In the genomic region with DNA sequence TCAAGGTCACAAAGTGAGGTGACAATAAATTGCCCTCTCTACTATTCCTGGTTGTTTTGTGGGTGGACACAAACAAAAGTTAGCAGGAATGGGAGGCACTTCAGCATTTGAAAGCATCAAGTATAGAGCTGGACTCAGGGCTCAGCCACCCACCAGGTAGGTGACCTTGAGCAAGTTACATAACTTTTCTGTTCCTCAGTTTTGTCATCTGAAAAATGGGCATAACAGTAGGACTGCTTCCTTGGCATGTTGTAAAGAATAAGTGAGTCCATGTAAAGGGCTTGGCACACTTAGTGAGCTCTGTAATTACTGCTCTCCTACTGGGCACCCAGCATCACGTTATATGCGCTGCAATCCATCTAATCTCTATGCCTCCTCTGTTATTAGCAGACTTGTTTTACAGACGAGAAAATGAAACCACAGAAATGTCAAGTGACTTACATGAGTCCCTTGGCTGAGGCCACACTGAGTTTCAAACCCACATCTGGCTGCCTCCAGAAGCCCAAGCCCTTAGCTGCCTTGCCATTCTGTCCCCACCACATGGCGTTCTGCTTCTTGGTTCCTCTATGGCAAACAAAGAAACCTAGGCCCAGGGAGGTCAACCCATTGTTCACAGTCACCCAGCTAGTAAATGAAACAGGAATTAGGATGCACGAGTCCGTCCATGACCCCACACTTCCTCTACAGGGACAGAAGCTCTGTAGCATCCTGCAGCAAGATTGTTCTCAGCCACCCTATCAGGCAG, we compare ENCODE assay signal across 10 cellular contexts.
DNase-seq lines count a peak whose midpoint lies in the region; ATAC-seq and TF ChIP-seq lines count a peak whose summit lies in the region.
"Had no signal": no experiment of that assay in that cellular context is flagged by ENCODE, and none has a peak within 500 bp of the region (broad histone marks: within the 10 kb centered on the region; RNA-seq: fewer than 3 reads in every experiment).

No MANE protein-coding gene starts in this region.

- H3K9me3 ChIP-seq in neutrophil: no peaks in the 10 kb centered on the region

- CTCF ChIA-PET in RWPE1 (lab: Yijun Ruan, JAX): interaction anchor here (0.5 kb wide), 1 partner anchor 1851 kb away, joined by 9 read pairs; no protein-coding TSS in a partner anchor
- CTCF ChIA-PET in activated CD4-positive, alpha-beta memory T cell treated with anti-CD3 and anti-CD28 coated beads, Interleukin-2, amount 10 ng/mL, durations not matched to agents 7 days and 5 days (lab: Charles Lee): no interaction called here

- H3K36me3 ChIP-seq in neutrophil: no peaks in the 10 kb centered on the region

- H3K27ac ChIP-seq in neutrophil: peak overlapping the region; percentile 59
- no peak overlapping the region for H3K27ac ChIP-seq in RWPE1

- H3K4me3 Mint-ChIP-seq in IgD-negative memory B cell: peak overlapping the region in 1 of 4 donors; percentile 14
- H3K4me3 Mint-ChIP-seq in activated CD4-positive, alpha-beta memory T cell treated with anti-CD3 and anti-CD28 coated beads, Interleukin-2, amount 10 ng/mL, durations not matched to agents 7 days and 5 days: no peak overlapping the region
- H3K4me3 Mint-ChIP-seq in activated T-cell treated with anti-CD3 and anti-CD28 coated beads, Interleukin-2, amount 50 U/mL, for 72 hours: no peak overlapping the region

- H3K4me1 ChIP-seq in neutrophil (ENCODE audit: control insufficient read depth in 1 of 2, insufficient read depth in 1 of 2, low read depth in 1 of 2, low read length in 1 of 2): peaks cover 0 to 23% of the 10 kb centered on the region in 2 experiments

- H3K9me3 Mint-ChIP-seq in IgD-negative memory B cell: peaks cover 0 to 4% (median 0%) of the 10 kb centered on the region in 3 donors
- no peaks in the 10 kb centered on the region for H3K9me3 Mint-ChIP-seq in activated CD4-positive, alpha-beta memory T cell treated with anti-CD3 and anti-CD28 coated beads, Interleukin-2, amount 10 ng/mL, durations not matched to agents 7 days and 5 days
- no peaks in the 10 kb centered on the region for H3K9me3 Mint-ChIP-seq in activated T-cell treated with anti-CD3 and anti-CD28 coated beads, Interleukin-2, amount 50 U/mL, for 72 hours

- TF ChIP-seq CTCF in neutrophil (IDR thresholded peaks at IDR 0.05) (no peak), RWPE1 (conservative IDR thresholded peaks at IDR 0.05; ENCODE audit: low read depth) (no peak)

- H3K27me3 ChIP-seq in neutrophil: peaks cover 31% of the 10 kb centered on the region

- peaks cover 0 to 9% (median 4%) of the 10 kb centered on the region in 3 donors for H3K4me1 Mint-ChIP-seq in IgD-negative memory B cell
- H3K4me1 Mint-ChIP-seq in activated CD4-positive, alpha-beta memory T cell treated with anti-CD3 and anti-CD28 coated beads, Interleukin-2, amount 10 ng/mL, durations not matched to agents 7 days and 5 days: peaks cover 19% of the 10 kb centered on the region
- peaks cover 28% of the 10 kb centered on the region for H3K4me1 Mint-ChIP-seq in activated T-cell treated with anti-CD3 and anti-CD28 coated beads, Interleukin-2, amount 50 U/mL, for 72 hours (ENCODE audit: low read depth)

- H3K27ac Mint-ChIP-seq in IgD-negative memory B cell: peak overlapping the region in 2 of 3 donors; percentile 6 to 58
- H3K27ac Mint-ChIP-seq in activated CD4-positive, alpha-beta memory T cell treated with anti-CD3 and anti-CD28 coated beads, Interleukin-2, amount 10 ng/mL, durations not matched to agents 7 days and 5 days: no peak overlapping the region
- H3K27ac Mint-ChIP-seq in activated T-cell treated with anti-CD3 and anti-CD28 coated beads, Interleukin-2, amount 50 U/mL, for 72 hours: no peak overlapping the region

- POLR2A ChIA-PET in RWPE1 (lab: Yijun Ruan, JAX; ENCODE audit: low non-redundant PET): no interaction called here
- POLR2A ChIA-PET in activated CD4-positive, alpha-beta memory T cell treated with anti-CD3 and anti-CD28 coated beads, Interleukin-2, amount 10 ng/mL, durations not matched to agents 7 days and 5 days (lab: Charles Lee): no interaction called here

- H3K4me3 ChIP-seq in neutrophil (ENCODE audit: low read depth in 1 of 2, low read length in 1 of 2): no peak overlapping the region

- no peaks in the 10 kb centered on the region for H3K36me3 Mint-ChIP-seq in IgD-negative memory B cell
- H3K36me3 Mint-ChIP-seq in activated CD4-positive, alpha-beta memory T cell treated with anti-CD3 and anti-CD28 coated beads, Interleukin-2, amount 10 ng/mL, durations not matched to agents 7 days and 5 days (ENCODE audit: low read depth): no peaks in the 10 kb centered on the region
- H3K36me3 Mint-ChIP-seq in activated T-cell treated with anti-CD3 and anti-CD28 coated beads, Interleukin-2, amount 50 U/mL, for 72 hours (ENCODE audit: insufficient read depth in 2 of 2): no peaks in the 10 kb centered on the region

- DNase-seq in RWPE1 (ENCODE audit: low spot score) (no peak), kidney glomerular epithelial cell (lab: John Stamatoyannopoulos, UW) (no peak)
- DNase-seq in activated CD4-positive, alpha-beta memory T cell treated with anti-CD3 and anti-CD28 coated beads, Interleukin-2, amount 10 ng/mL, durations not matched to agents 7 days and 5 days: no peak
- DNase-seq in activated T-cell treated with anti-CD3 and anti-CD28 coated beads, Interleukin-2, amount 50 U/mL, for 72 hours: no peak
- DNase-seq: activated CD4-positive, CD25-positive, alpha-beta regulatory T cell treated with anti-CD3 and anti-CD28 coated beads, Interleukin-2, amount 50 U/mL, for 72 hours; NCI-H2029 treated with DMSO at 0.1 percent for 48 hours had no signal

- peaks cover 15% of the 10 kb centered on the region for H3K27me3 Mint-ChIP-seq in IgD-negative memory B cell
- peaks cover 19% of the 10 kb centered on the region for H3K27me3 Mint-ChIP-seq in activated CD4-positive, alpha-beta memory T cell treated with anti-CD3 and anti-CD28 coated beads, Interleukin-2, amount 10 ng/mL, durations not matched to agents 7 days and 5 days
- H3K27me3 Mint-ChIP-seq in activated T-cell treated with anti-CD3 and anti-CD28 coated beads, Interleukin-2, amount 50 U/mL, for 72 hours (ENCODE audit: low read depth): peaks cover 23% of the 10 kb centered on the region

- ATAC-seq in GM19023 (IDR thresholded peaks at IDR 0.05; ENCODE audit: unreplicated experiment): peak; percentile 71
- peak; percentile 65 for ATAC-seq in HG02610 (IDR thresholded peaks at IDR 0.05; ENCODE audit: unreplicated experiment)
- ATAC-seq in activated T-cell treated with anti-CD3 and anti-CD28 coated beads, Interleukin-2, amount 50 U/mL, for 72 hours (replicated peaks in 1 of 2): no peak

Comparison
In these comparisons a context has a peak if more than half of its experiments do, and no peak if none do; other contexts are left out.
1. ATAC-seq: peak in GM19023 (single experiment) and HG02610 (single experiment); none in activated T-cell treated with anti-CD3 and anti-CD28 coated beads, Interleukin-2, amount 50 U/mL, for 72 hours (0 of 2).
2. H3K27ac Mint-ChIP-seq: peak in IgD-negative memory B cell (2 of 3); none in activated CD4-positive, alpha-beta memory T cell treated with anti-CD3 and anti-CD28 coated beads, Interleukin-2, amount 10 ng/mL, durations not matched to agents 7 days and 5 days (single experiment) and activated T-cell treated with anti-CD3 and anti-CD28 coated beads, Interleukin-2, amount 50 U/mL, for 72 hours (single experiment).